8 cellular contexts compared by ENCODE assay signal in genomic region chr11:69670158-69670845, GRCh38. TPM values are rescaled to one million over a fixed set of nuclear protein-coding genes. Genes with fewer than 3 reads are reported as not detected.
DNase-seq lines count a peak whose midpoint lies in the region; ATAC-seq and TF ChIP-seq lines count a peak whose summit lies in the region.

No MANE protein-coding gene starts in this region.

- H3K9me3 Mint-ChIP-seq in activated T-helper 17 cell treated with anti-CD3 and anti-CD28 coated beads, Interleukin-2, amount 50 U/mL, for 72 hours = no peaks in the 10 kb centered on the region

- no peaks in the 10 kb centered on the region for H3K27me3 Mint-ChIP-seq in activated T-helper 17 cell treated with anti-CD3 and anti-CD28 coated beads, Interleukin-2, amount 50 U/mL, for 72 hours

- H3K27me3 ChIP-seq in tibial artery = no peaks in the 10 kb centered on the region

- ATAC-seq in activated T-helper 17 cell treated with anti-CD3 and anti-CD28 coated beads, Interleukin-2, amount 50 U/mL, for 72 hours (replicated peaks) = peak; percentile 30
- no peak for ATAC-seq in HG02938 (IDR thresholded peaks at IDR 0.05; ENCODE audit: unreplicated experiment)

- TF ChIP-seq CTCF in fibroblast of villous mesenchyme (IDR thresholded peaks at IDR 0.05; ENCODE audit: insufficient read depth, low read depth, low read length) (peak; percentile 96), tibial artery (IDR thresholded peaks at IDR 0.05) (peak; percentile 91 to 97)

- intact Hi-C loops in tibial artery (cut with DNase I; ENCODE audit: low total_unique reads) = no loop called here

- peaks cover 5% of the 10 kb centered on the region for H3K4me1 Mint-ChIP-seq in activated T-helper 17 cell treated with anti-CD3 and anti-CD28 coated beads, Interleukin-2, amount 50 U/mL, for 72 hours

- no peak overlapping the region for H3K27ac Mint-ChIP-seq in activated T-helper 17 cell treated with anti-CD3 and anti-CD28 coated beads, Interleukin-2, amount 50 U/mL, for 72 hours

- peak; percentile 69 for DNase-seq in DMS153 (lab: John Stamatoyannopoulos, UW)
- peak; percentile 84 for DNase-seq in LHCN-M2 (ENCODE audit: low read depth)
- DNase-seq in RKO (ENCODE audit: low spot score) = peak; percentile 81
- peak; percentile 86 for DNase-seq in fibroblast of villous mesenchyme (ENCODE audit: low read depth)
- peak; percentile 40 for DNase-seq in non-pigmented ciliary epithelial cell (ENCODE audit: low read depth)
- DNase-seq in tibial artery = peak; percentile 83 to 96

- H3K9me3 ChIP-seq in tibial artery = no peaks in the 10 kb centered on the region

- H3K4me1 ChIP-seq in tibial artery = peaks cover 6 to 32% (median 22%) of the 10 kb centered on the region in 4 donors

- peaks cover 11 to 69% (median 46%) of the 10 kb centered on the region in 3 donors for H3K36me3 ChIP-seq in tibial artery

- H3K4me3 ChIP-seq in fibroblast of villous mesenchyme (ENCODE audit: low read depth, low read length) (no peak overlapping the region), tibial artery (no peak overlapping the region)

- peak overlapping the region; percentile 31 to 58 for H3K27ac ChIP-seq in tibial artery

- peaks cover 84% of the 10 kb centered on the region for H3K36me3 Mint-ChIP-seq in activated T-helper 17 cell treated with anti-CD3 and anti-CD28 coated beads, Interleukin-2, amount 50 U/mL, for 72 hours (ENCODE audit: low read depth)

- no peak overlapping the region for H3K4me3 Mint-ChIP-seq in activated T-helper 17 cell treated with anti-CD3 and anti-CD28 coated beads, Interleukin-2, amount 50 U/mL, for 72 hours

RNA-seq across cellular contexts. Expression of gene LTO1, which starts 4.9 kb away (rescaled TPM):
- total RNA-seq in LHCN-M2 (2014; rRNA removed) (16.8 and 21.9 TPM in 2 replicates), fibroblast of villous mesenchyme (19.0 and 22.5 TPM in 2 replicates)
- 17.9 TPM for polyA plus RNA-seq in LHCN-M2 (2012)
- total RNA-seq in activated T-helper 17 cell treated with anti-CD3 and anti-CD28 coated beads, Interleukin-2, amount 50 U/mL, for 72 hours = 10 to 100 TPM; 20.4 to 25.6 TPM

RNA-seq across cellular contexts. Expression of gene CCND1, which starts 29.3 kb away (rescaled TPM):
- total RNA-seq in LHCN-M2 (2014; rRNA removed) (684 and 770 TPM in 2 replicates), fibroblast of villous mesenchyme (351 and 365 TPM in 2 replicates)
- polyA plus RNA-seq in LHCN-M2 (2012) = 727 TPM
- 1 to 10 TPM in 1 of 2 donors, under 1 TPM in 1; 0.82 to 3.7 TPM for total RNA-seq in activated T-helper 17 cell treated with anti-CD3 and anti-CD28 coated beads, Interleukin-2, amount 50 U/mL, for 72 hours

RNA-seq across cellular contexts. Expression of gene FGF19, which starts 33.5 kb away (rescaled TPM):
- total RNA-seq in LHCN-M2 (2014; rRNA removed) = 0.11 TPM in 1 of 2 replicates, not detected in the other
- not detected for polyA plus RNA-seq in LHCN-M2 (2012)
- total RNA-seq in activated T-helper 17 cell treated with anti-CD3 and anti-CD28 coated beads, Interleukin-2, amount 50 U/mL, for 72 hours = not detected
- not detected in 2 replicates for total RNA-seq in fibroblast of villous mesenchyme

Comparison
In these comparisons a context has a peak if more than half of its experiments do, and no peak if none do; other contexts are left out.
1. RNA of gene CCND1, which starts 29.3 kb away (total RNA-seq): 684 to 770 TPM in LHCN-M2 and 351 to 365 TPM in fibroblast of villous mesenchyme; 0.82 to 3.7 TPM in activated T-helper 17 cell treated with anti-CD3 and anti-CD28 coated beads, Interleukin-2, amount 50 U/mL, for 72 hours; every median in the first group is over 10 times any median in the second.
2. Peak in every context shown above with its lines, with median percentiles within 50 percentile points of each other: DNase-seq.